ENCODE assay signal across 1 cellular context in the genomic region with DNA sequence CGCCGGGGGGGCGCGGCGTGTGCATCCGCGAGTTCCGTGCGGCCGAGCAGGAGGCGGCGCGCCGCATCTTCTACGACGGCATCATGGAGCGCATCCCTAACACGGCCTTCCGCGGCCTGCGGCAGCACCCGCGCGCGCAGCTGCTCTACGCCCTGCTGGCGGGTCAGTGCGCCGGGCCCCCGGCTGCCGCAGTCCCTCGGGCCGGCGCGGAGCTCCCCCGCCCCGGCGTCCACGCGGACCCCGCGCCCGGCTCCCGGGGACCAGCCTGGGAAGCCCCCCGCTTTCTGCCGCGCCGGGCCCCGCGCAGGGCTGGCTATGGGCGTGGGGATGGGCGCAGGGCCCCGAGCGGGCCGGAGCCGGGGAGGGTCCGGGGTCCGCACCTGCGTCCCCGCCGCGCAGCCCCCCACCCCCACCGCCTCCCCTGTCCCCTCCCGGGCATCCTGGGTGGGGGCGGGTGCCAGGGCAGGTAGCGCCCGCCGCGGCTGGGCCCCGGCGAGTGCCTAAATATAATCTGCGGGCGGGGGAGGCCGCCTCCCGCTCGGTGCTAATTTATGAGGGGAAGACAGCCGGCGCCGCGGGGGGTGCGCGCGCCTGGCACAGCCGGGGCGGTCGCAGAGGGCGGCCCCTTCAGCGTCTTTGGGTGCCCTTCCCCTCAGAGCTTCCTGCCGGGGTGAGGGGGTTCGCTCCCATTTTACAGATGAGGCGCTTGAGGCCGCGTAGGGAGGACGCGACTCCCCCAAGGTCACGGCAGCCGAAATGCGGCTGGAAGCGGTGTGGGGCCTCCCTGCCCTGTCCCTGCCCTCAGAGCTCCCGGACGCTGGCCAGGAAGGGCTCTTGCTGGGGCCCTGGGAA.
TF ChIP-seq lines count a peak whose summit lies in the region.

No MANE protein-coding gene starts in this region.

TF ChIP-seq in HepG2, 621 proteins besides CTCF, POLR2A, EP300 and RAD21:
- TF ChIP-seq HOXA3 (CRISPR knock-in tag; IDR thresholded peaks at IDR 0.05), result peak; percentile 1; the same call in 1 of the 2 replicates
- no peak for TF ChIP-seq ZNF224 (CRISPR knock-in tag; IDR thresholded peaks at IDR 0.05)
- no peak for TF ChIP-seq ZNF703 (CRISPR knock-in tag; IDR thresholded peaks at IDR 0.05; ENCODE audit: borderline replicate concordance)
- peak; percentile 92 for TF ChIP-seq ZNF629 (CRISPR knock-in tag; conservative IDR thresholded peaks at IDR 0.05)
- TF ChIP-seq ZMYM3 (CRISPR knock-in tag; IDR thresholded peaks at IDR 0.05), result peak; percentile 68; the same call in 1 of the 2 replicates
- 0 out of 2 replicates have a peak, but pooled peaks have one; percentile 38 for TF ChIP-seq ZNF777 (CRISPR knock-in tag; IDR thresholded peaks at IDR 0.05)
- TF ChIP-seq, protein P1, sequence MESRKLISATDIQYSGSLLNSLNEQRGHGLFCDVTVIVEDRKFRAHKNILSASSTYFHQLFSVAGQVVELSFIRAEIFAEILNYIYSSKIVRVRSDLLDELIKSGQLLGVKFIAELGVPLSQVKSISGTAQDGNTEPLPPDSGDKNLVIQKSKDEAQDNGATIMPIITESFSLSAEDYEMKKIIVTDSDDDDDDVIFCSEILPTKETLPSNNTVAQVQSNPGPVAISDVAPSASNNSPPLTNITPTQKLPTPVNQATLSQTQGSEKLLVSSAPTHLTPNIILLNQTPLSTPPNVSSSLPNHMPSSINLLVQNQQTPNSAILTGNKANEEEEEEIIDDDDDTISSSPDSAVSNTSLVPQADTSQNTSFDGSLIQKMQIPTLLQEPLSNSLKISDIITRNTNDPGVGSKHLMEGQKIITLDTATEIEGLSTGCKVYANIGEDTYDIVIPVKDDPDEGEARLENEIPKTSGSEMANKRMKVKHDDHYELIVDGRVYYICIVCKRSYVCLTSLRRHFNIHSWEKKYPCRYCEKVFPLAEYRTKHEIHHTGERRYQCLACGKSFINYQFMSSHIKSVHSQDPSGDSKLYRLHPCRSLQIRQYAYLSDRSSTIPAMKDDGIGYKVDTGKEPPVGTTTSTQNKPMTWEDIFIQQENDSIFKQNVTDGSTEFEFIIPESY (CRISPR knock-in tag; IDR thresholded peaks at IDR 0.05), result peak; percentile 82; the same call in 1 of the 2 replicates
- 0 out of 2 replicates have a peak, but pooled peaks have one; percentile 15 for TF ChIP-seq KDM1A (CRISPR knock-in tag; IDR thresholded peaks at IDR 0.05)
